ENCODE assay signal across 11 cellular contexts in the genomic region with DNA sequence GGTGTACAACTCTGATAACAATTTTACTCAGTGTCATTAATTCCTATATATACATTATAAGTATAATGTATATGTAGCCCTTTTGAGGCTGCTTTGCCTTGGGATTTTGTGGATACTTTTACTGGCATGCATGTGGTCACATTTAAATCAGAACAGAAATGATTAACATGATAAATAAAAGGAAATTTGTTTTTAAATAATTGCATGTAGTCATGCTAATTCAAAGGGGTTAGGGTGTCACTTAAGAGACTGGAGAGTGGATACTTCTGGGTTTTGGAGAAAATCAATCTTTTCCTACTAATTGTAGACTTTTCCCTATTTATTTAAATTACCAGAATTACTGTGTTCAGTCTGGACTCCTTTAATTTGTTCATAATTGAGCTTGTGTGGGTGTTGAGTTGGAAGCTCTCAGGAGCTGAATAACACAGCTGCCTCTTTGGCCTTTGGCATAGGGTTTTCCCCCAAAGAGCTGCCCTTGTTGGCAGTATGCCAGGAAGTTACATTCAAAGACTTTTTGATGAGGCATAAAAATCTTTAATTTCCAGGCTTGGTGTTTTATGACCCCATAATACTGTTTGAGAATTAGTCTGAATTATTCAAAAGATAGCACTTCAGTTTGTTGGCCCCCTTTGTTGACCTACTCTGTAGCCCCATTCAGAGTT.
DNase-seq lines count a peak whose midpoint lies in the region; ATAC-seq and TF ChIP-seq lines count a peak whose summit lies in the region.
"Had no signal": no experiment of that assay in that cellular context is flagged by ENCODE, and none has a peak within 500 bp of the region (broad histone marks: within the 10 kb centered on the region; RNA-seq: fewer than 3 reads in every experiment).

No MANE protein-coding gene starts in this region.

- no peaks in the 10 kb centered on the region for H3K36me3 ChIP-seq in skeletal muscle satellite cell (ENCODE audit: insufficient read depth, low read length)
- H3K36me3 ChIP-seq in suprapubic skin = peaks cover 3% of the 10 kb centered on the region

- H3K4me3 ChIP-seq in skeletal muscle satellite cell (ENCODE audit: low read length) (peak overlapping the region; percentile 21), suprapubic skin (no peak overlapping the region)
- H3K4me3 ChIP-seq: psoas muscle had no signal

- H3K9me3 ChIP-seq in skeletal muscle satellite cell (replicated peaks; ENCODE audit: low read length) (no peaks in the 10 kb centered on the region), suprapubic skin (no peaks in the 10 kb centered on the region)
- H3K9me3 ChIP-seq: psoas muscle had no signal

- TF ChIP-seq EP300 in suprapubic skin (IDR thresholded peaks at IDR 0.05) = no peak

- H3K4me3 Mint-ChIP-seq in endothelial cell (ENCODE audit: unreplicated experiment) = no peak overlapping the region
- H3K4me3 Mint-ChIP-seq: memory B cell had no signal

- intact Hi-C loops in left cardiac atrium (cut with DNase I) = no loop called here
- intact Hi-C loops in Right ventricle myocardium inferior (cut with DNase I) = no loop called here

- peaks cover 19% of the 10 kb centered on the region for H3K4me1 ChIP-seq in skeletal muscle satellite cell (ENCODE audit: control insufficient read depth, insufficient read depth, low read length)
- peaks cover 5% of the 10 kb centered on the region for H3K4me1 ChIP-seq in suprapubic skin
- H3K4me1 ChIP-seq: psoas muscle had no signal

- no peaks in the 10 kb centered on the region for H3K9me3 Mint-ChIP-seq in endothelial cell (ENCODE audit: unreplicated experiment)

- TF ChIP-seq CTCF in endothelial cell (IDR thresholded peaks at IDR 0.05; ENCODE audit: unreplicated experiment) (no peak), suprapubic skin (IDR thresholded peaks at IDR 0.05) (no peak)

- peak overlapping the region; percentile 70 for H3K4me2 ChIP-seq in skeletal muscle satellite cell (ENCODE audit: low read length)

- no peak overlapping the region for H3K27ac ChIP-seq in suprapubic skin
- H3K27ac ChIP-seq: psoas muscle had no signal

- no peaks in the 10 kb centered on the region for H3K27me3 Mint-ChIP-seq in endothelial cell (ENCODE audit: unreplicated experiment)
- H3K27me3 Mint-ChIP-seq: memory B cell had no signal

- no peaks in the 10 kb centered on the region for H3K36me3 Mint-ChIP-seq in endothelial cell (ENCODE audit: low read depth, unreplicated experiment)
- H3K36me3 Mint-ChIP-seq: memory B cell had no signal

- H3K4me1 Mint-ChIP-seq in endothelial cell (ENCODE audit: unreplicated experiment) = peaks cover 27% of the 10 kb centered on the region

- H3K27me3 ChIP-seq in skeletal muscle satellite cell (ENCODE audit: control insufficient read depth, insufficient read depth, low read length) (no peaks in the 10 kb centered on the region), suprapubic skin (no peaks in the 10 kb centered on the region)

- H3K9ac ChIP-seq in skeletal muscle satellite cell (ENCODE audit: low read depth, low read length) = peak overlapping the region; percentile 16

- TF ChIP-seq POLR2A in suprapubic skin (IDR thresholded peaks at IDR 0.05) = no peak

- DNase-seq in left cardiac atrium (no peak), Right ventricle myocardium inferior (ENCODE audit: missing footprints) (no peak), NCI-H1105 (lab: John Stamatoyannopoulos, UW) (peak; percentile 14), endothelial cell (ENCODE audit: low spot score) (no peak), suprapubic skin (ENCODE audit: low spot score in 2 of 2) (no peak)
- DNase-seq: NCI-H1436 had no signal

- peak; percentile 42 to 50 for ATAC-seq in left cardiac atrium
- no peak for ATAC-seq in Right ventricle myocardium inferior
- no peak for ATAC-seq in GM19463 (IDR thresholded peaks at IDR 0.05; ENCODE audit: unreplicated experiment)
- no peak for ATAC-seq in GM21528 (IDR thresholded peaks at IDR 0.05; ENCODE audit: low FRiP score, unreplicated experiment)
- ATAC-seq: psoas muscle had no signal

- H3K27ac Mint-ChIP-seq in endothelial cell (ENCODE audit: unreplicated experiment) = peak overlapping the region; percentile 88
- H3K27ac Mint-ChIP-seq: memory B cell had no signal

Comparison
In these comparisons a context has a peak if more than half of its experiments do, and no peak if none do; other contexts are left out.
1. ATAC-seq: peak in left cardiac atrium (2 of 2); none in Right ventricle myocardium inferior (single experiment), GM19463 (single experiment) and GM21528 (single experiment).